18 cellular contexts compared by ENCODE assay signal in genomic region chr5:138626333-138626944, GRCh38.
"Had no signal": no experiment of that assay in that cellular context is flagged by ENCODE, and none has a peak within 500 bp of the region (broad histone marks: within the 10 kb centered on the region; RNA-seq: fewer than 3 reads in every experiment).

No MANE protein-coding gene starts in this region.

- H3K4me3 ChIP-seq: breast epithelium, esophagus muscularis mucosa, ovary, testis had no signal

- H3K9me3 Mint-ChIP-seq: activated CD4-positive, alpha-beta memory T cell treated with anti-CD3 and anti-CD28 coated beads for 36 hours; activated naive CD8-positive, alpha-beta T cell treated with anti-CD3 and anti-CD28 coated beads, Interleukin-2, amount 10 ng/mL, durations not matched to agents 7 days and 5 days; activated T-cell treated with anti-CD3 and anti-CD28 coated beads, Interleukin-2, amount 50 U/mL, for 4 hours; natural killer cell treated with Interleukin-12 subunit alpha and Interleukin-12 subunit beta and Interleukin-15 and Interleukin-18, amount 100 ng/mL, for 72 hours; stimulated activated naive CD8-positive, alpha-beta T cell treated with anti-CD3 and anti-CD28 coated beads, Interleukin-15, Interleukin-2, amounts not matched to agents 100 ng/mL and 50 ng/mL, for 24 hours had no signal

- H3K4me3 Mint-ChIP-seq: activated CD4-positive, alpha-beta memory T cell treated with anti-CD3 and anti-CD28 coated beads for 36 hours; activated naive CD8-positive, alpha-beta T cell treated with anti-CD3 and anti-CD28 coated beads, Interleukin-2, amount 10 ng/mL, durations not matched to agents 7 days and 5 days; activated T-cell treated with anti-CD3 and anti-CD28 coated beads, Interleukin-2, amount 50 U/mL, for 4 hours; natural killer cell treated with Interleukin-12 subunit alpha and Interleukin-12 subunit beta and Interleukin-15 and Interleukin-18, amount 100 ng/mL, for 72 hours; stimulated activated naive CD8-positive, alpha-beta T cell treated with anti-CD3 and anti-CD28 coated beads, Interleukin-15, Interleukin-2, amounts not matched to agents 100 ng/mL and 50 ng/mL, for 24 hours had no signal

- DNase-seq: activated CD4-positive, alpha-beta memory T cell treated with anti-CD3 and anti-CD28 coated beads for 36 hours; activated CD4-positive, CD25-positive, alpha-beta regulatory T cell treated with anti-CD3 and anti-CD28 coated beads, Interleukin-2, amount 50 U/mL, for 72 hours; activated gamma-delta T cell; activated naive CD8-positive, alpha-beta T cell treated with anti-CD3 and anti-CD28 coated beads, Interleukin-2, amount 10 ng/mL, durations not matched to agents 7 days and 5 days; activated T-cell treated with anti-CD3 and anti-CD28 coated beads, Interleukin-2, amount 50 U/mL, for 4 hours; anterior cingulate cortex; foreskin melanocyte; head of caudate nucleus; mammary epithelial cell; ovary; stimulated activated CD4-positive, alpha-beta T cell treated with anti-CD3 and anti-CD28 coated beads, Interleukin-4, amount 100 ng/mL, for 24 hours; T-helper 2 cell; testis had no signal

- H3K4me1 Mint-ChIP-seq: activated naive CD8-positive, alpha-beta T cell treated with anti-CD3 and anti-CD28 coated beads, Interleukin-2, amount 10 ng/mL, durations not matched to agents 7 days and 5 days had no signal

- H3K27ac Mint-ChIP-seq: activated CD4-positive, alpha-beta memory T cell treated with anti-CD3 and anti-CD28 coated beads for 36 hours; activated naive CD8-positive, alpha-beta T cell treated with anti-CD3 and anti-CD28 coated beads, Interleukin-2, amount 10 ng/mL, durations not matched to agents 7 days and 5 days; natural killer cell treated with Interleukin-12 subunit alpha and Interleukin-12 subunit beta and Interleukin-15 and Interleukin-18, amount 100 ng/mL, for 72 hours; stimulated activated naive CD8-positive, alpha-beta T cell treated with anti-CD3 and anti-CD28 coated beads, Interleukin-15, Interleukin-2, amounts not matched to agents 100 ng/mL and 50 ng/mL, for 24 hours had no signal

- H3K36me3 Mint-ChIP-seq: activated CD4-positive, alpha-beta memory T cell treated with anti-CD3 and anti-CD28 coated beads for 36 hours; activated naive CD8-positive, alpha-beta T cell treated with anti-CD3 and anti-CD28 coated beads, Interleukin-2, amount 10 ng/mL, durations not matched to agents 7 days and 5 days; natural killer cell treated with Interleukin-12 subunit alpha and Interleukin-12 subunit beta and Interleukin-15 and Interleukin-18, amount 100 ng/mL, for 72 hours had no signal

- H3K4me1 ChIP-seq: breast epithelium, esophagus muscularis mucosa, testis had no signal

- ATAC-seq: activated T-cell treated with anti-CD3 and anti-CD28 coated beads, Interleukin-2, amount 50 U/mL, for 4 hours; left lobe of liver; natural killer cell treated with Interleukin-12 subunit alpha and Interleukin-12 subunit beta and Interleukin-15 and Interleukin-18, amount 100 ng/mL, for 72 hours had no signal

- H3K36me3 ChIP-seq: breast epithelium, esophagus muscularis mucosa, ovary had no signal

- H3K27ac ChIP-seq: breast epithelium, esophagus muscularis mucosa, ovary, testis had no signal

- H3K9me3 ChIP-seq: breast epithelium, esophagus muscularis mucosa, ovary, testis had no signal
